In genomic region chr15:29651476-29652072, GRCh38 we compare ENCODE assay signal across 2 cellular contexts.
A peak's percentile ranks its signal among the peaks of the same experiment; 100 is the strongest.
TF ChIP-seq lines count a peak whose summit lies in the region.

No MANE protein-coding gene starts in this region.

TF ChIP-seq in HepG2, 621 proteins besides CTCF, POLR2A, EP300 and RAD21 (continued from another document):
- TF ChIP-seq REST (IDR thresholded peaks at IDR 0.05; ENCODE audit: borderline replicate concordance in 1 of 2, low read depth in 1 of 2, low read length in 2 of 2) (peak; percentile 45 to 79), ZNF850 (CRISPR knock-in tag; conservative IDR thresholded peaks at IDR 0.05) (no peak), MXD1 (CRISPR knock-in tag; IDR thresholded peaks at IDR 0.05) (no peak)

TF ChIP-seq in WTC11, 78 proteins besides CTCF, POLR2A, EP300 and RAD21 (continued from another document):
- TF ChIP-seq ZBTB43 (CRISPR knock-in tag; IDR thresholded peaks at IDR 0.05) (no peak), ATF2 (CRISPR knock-in tag; IDR thresholded peaks at IDR 0.05; ENCODE audit: borderline replicate concordance, low read depth) (no peak), AFF4 (CRISPR knock-in tag; IDR thresholded peaks at IDR 0.05; ENCODE audit: borderline replicate concordance) (no peak), E2F4 (CRISPR knock-in tag; IDR thresholded peaks at IDR 0.05; ENCODE audit: borderline replicate concordance, low read depth) (no peak)
TF ChIP-seq in WTC11: peak in this region for 0.
